ENCODE assay signal across 7 cellular contexts in genomic region chr3:131794766-131795381, GRCh38.
A peak's percentile ranks its signal among the peaks of the same experiment; 100 is the strongest.
DNase-seq lines count a peak whose midpoint lies in the region; ATAC-seq, FAIRE-seq and TF ChIP-seq lines count a peak whose summit lies in the region.

No MANE protein-coding gene starts in this region.

- no peak for TF ChIP-seq POLR2A in K562 (conservative IDR thresholded peaks at IDR 0.05)
- TF ChIP-seq POLR2A in spleen (IDR thresholded peaks at IDR 0.05) = no peak

- H3K4me1 ChIP-seq in K562 (replicated peaks in 1 of 2; ENCODE audit: control insufficient read depth in 2 of 2, insufficient read depth in 2 of 2, low read length in 2 of 2) (peaks cover 0 to 8% of the 10 kb centered on the region in 2 experiments; a peak in 2 of 5 replicates), iPS DF 6.9 (ENCODE audit: control insufficient read depth, insufficient read depth, low read length) (peaks cover 1% of the 10 kb centered on the region; the same call in 1 of the 2 replicates), spleen (peaks cover 0 to 18% (median 5%) of the 10 kb centered on the region in 6 donors)

- CTCF ChIA-PET in K562 (lab: Yijun Ruan, JAX; ENCODE audit: low intra/inter-chr PET ratio) = interaction anchor here (0.8 to 1.7 kb wide), 2 partner anchors 234 to 240 kb away, joined by 3 to 11 read pairs; partner anchors contain the start of gene CPNE4

- no TSS peak for BruUV-seq in K562 (replicated peaks; lab: Mats Ljungman, UMichigan)

- H3K4me3 ChIP-seq in K562 (no peak overlapping the region), iPS DF 6.9 (ENCODE audit: low read length) (no peak overlapping the region), spleen (no peak overlapping the region)

- H3K27ac ChIP-seq in K562 (ENCODE audit: extremely low read depth, low read depth, low read length) = no peak overlapping the region
- no peak overlapping the region for H3K27ac ChIP-seq in iPS DF 6.9 (ENCODE audit: low read length)
- no peak overlapping the region for H3K27ac ChIP-seq in spleen

- no peaks in the 10 kb centered on the region for H3K9me1 ChIP-seq in K562 (ENCODE audit: control insufficient read depth, insufficient read depth, low read length)

- FAIRE-seq in K562 (lab: Jason Lieb, UNC) = peak; percentile 79

- no peaks in the 10 kb centered on the region for H3K79me2 ChIP-seq in K562 (ENCODE audit: control insufficient read depth, insufficient read depth, low read length)

- POLR2A ChIA-PET in K562 (lab: Yijun Ruan, JAX) = no interaction called here

- no peak for TF ChIP-seq EP300 in K562 (IDR thresholded peaks at IDR 0.05; ENCODE audit: low read length)

- DNase-seq in DMS53 (lab: John Stamatoyannopoulos, UW) = peak; percentile 65
- peak; percentile 33 for DNase-seq in NCI-H446 treated with DMSO at 0.1 percent for 48 hours (lab: John Stamatoyannopoulos, UW)
- peak; percentile 30 to 48 (median 44) for DNase-seq in K562 (ENCODE audit: extremely low read depth in 1 of 4, low spot score in 3 of 4)
- peak; percentile 74 for DNase-seq in iPS DF 6.9 (ENCODE audit: low read depth, low spot score)
- no peak for DNase-seq in spleen

- H3K4me2 ChIP-seq in K562 (ENCODE audit: insufficient read depth, low read length) = no peak overlapping the region; the same call in 1 of the 2 replicates

- H3K9ac ChIP-seq in K562 (ENCODE audit: insufficient read depth in 1 of 2, low read depth in 2 of 2, low read length in 2 of 2) = no peak overlapping the region

- intact Hi-C loops in K562 (cut with micrococcal nuclease) (loop anchor here (1.0 to 10.0 kb wide), 3 partner anchors 234 to 600 kb away; no protein-coding TSS in a partner anchor), spleen (cut with DNase I; ENCODE audit: low total_unique reads) (loop anchor here (5.0 kb wide), 1 partner anchor 232 kb away; no protein-coding TSS in a partner anchor)

- no peaks in the 10 kb centered on the region for H3K9me3 ChIP-seq in K562 (replicated peaks; ENCODE audit: control insufficient read depth, insufficient read depth, low read depth, low read length)
- no peaks in the 10 kb centered on the region for H3K9me3 ChIP-seq in iPS DF 6.9 (ENCODE audit: control insufficient read depth, insufficient read depth, low read length)
- no peaks in the 10 kb centered on the region for H3K9me3 ChIP-seq in spleen

- ATAC-seq in GM19023 (IDR thresholded peaks at IDR 0.05; ENCODE audit: unreplicated experiment) = peak; percentile 60
- ATAC-seq in HG03175 (IDR thresholded peaks at IDR 0.05; ENCODE audit: unreplicated experiment) = peak; percentile 75
- ATAC-seq in K562 = peak; percentile 95

- H3K36me3 ChIP-seq in K562 (ENCODE audit: control insufficient read depth, insufficient read depth, low read length) (no peaks in the 10 kb centered on the region), iPS DF 6.9 (ENCODE audit: control insufficient read depth, insufficient read depth, low read length) (no peaks in the 10 kb centered on the region), spleen (no peaks in the 10 kb centered on the region)

- in situ Hi-C loops in K562 (cut with MboI) = loop anchor here (10.0 to 25.0 kb wide), 2 partner anchors 230 to 592 kb away; no protein-coding TSS in a partner anchor

- H3K27me3 ChIP-seq in K562 (ENCODE audit: control insufficient read depth in 2 of 2, insufficient read depth in 2 of 2, low read length in 2 of 2) (no peaks in the 10 kb centered on the region), iPS DF 6.9 (ENCODE audit: control insufficient read depth, insufficient read depth, low read length) (no peaks in the 10 kb centered on the region), spleen (replicated peaks in 1 of 7) (peaks cover 0 to 13% (median 0%) of the 10 kb centered on the region in 7 donors)

- TF ChIP-seq CTCF in K562 (IDR thresholded peaks at IDR 0.05 in 2 of 3, conservative IDR thresholded peaks at IDR 0.05 in 1 of 3; ENCODE audit: insufficient read depth in 2 of 3, low read depth in 1 of 3, low read length in 3 of 3) (peak; percentile 68 to 98 (median 89)), spleen (IDR thresholded peaks at IDR 0.05 in 8 of 11, conservative IDR thresholded peaks at IDR 0.05 in 3 of 11) (peak; percentile 62 to 89 (median 80))

- no peak overlapping the region; the same call in 1 of the 2 replicates for H2AFZ ChIP-seq in K562 (ENCODE audit: low read depth, low read length)

- WGBS in K562 (ENCODE audit: insufficient coverage, low coverage, missing lambda C conversion rate) = 0% methylated on average over 4 of the region's 5 CpGs
- no CpG with 5 or more reads among the region's 5 CpGs for WGBS in iPS DF 6.9 (ENCODE audit: insufficient coverage, insufficient read length)
- 35 to 42% (median 38%) methylated on average over 5 of the region's 5 CpGs for WGBS in spleen, 5 donors

- no peaks in the 10 kb centered on the region; the same call in 1 of the 2 replicates for H4K20me1 ChIP-seq in K562 (replicated peaks; ENCODE audit: control insufficient read depth, insufficient read depth, low read length)

- peak; percentile 52 to 70 for TF ChIP-seq RAD21 in K562 (CRISPR knock-in tag; conservative IDR thresholded peaks at IDR 0.05 in 1 of 2, IDR thresholded peaks at IDR 0.05 in 1 of 2)

TF ChIP-seq in K562, 482 proteins besides CTCF, POLR2A, EP300 and RAD21 (continues in another document):
- TF ChIP-seq NELFE (IDR thresholded peaks at IDR 0.05; ENCODE audit: insufficient read depth, insufficient read length) (no peak), RBFOX2 (IDR thresholded peaks at IDR 0.05; ENCODE audit: low read depth, low read length) (no peak), ZNF124 (CRISPR knock-in tag; IDR thresholded peaks at IDR 0.05) (no peak), TRIM28 (IDR thresholded peaks at IDR 0.05) (no peak), FOXJ2 (tag; IDR thresholded peaks at IDR 0.05) (peak; percentile 27; the same call in 1 of the 2 replicates), GATAD2B (IDR thresholded peaks at IDR 0.05; ENCODE audit: borderline replicate concordance) (no peak), ZNF133 (CRISPR knock-in tag; IDR thresholded peaks at IDR 0.05) (no peak), YBX1 (IDR thresholded peaks at IDR 0.05) (no peak), ZNF436 (CRISPR knock-in tag; IDR thresholded peaks at IDR 0.05) (no peak), HDAC1 (IDR thresholded peaks at IDR 0.05) (no peak), ZNF76 (CRISPR knock-in tag; IDR thresholded peaks at IDR 0.05; ENCODE audit: borderline replicate concordance) (no peak), CBX2 (IDR thresholded peaks at IDR 0.05; ENCODE audit: insufficient read depth, low read length, poor library complexity, severe bottlenecking) (no peak), MTA2 (IDR thresholded peaks at IDR 0.05; ENCODE audit: low read depth) (no peak), ZNF134 (CRISPR knock-in tag; conservative IDR thresholded peaks at IDR 0.05) (no peak), SMC3 (conservative IDR thresholded peaks at IDR 0.05; ENCODE audit: insufficient read depth, low read depth, low read length) (peak; percentile 54), ADNP (tag; IDR thresholded peaks at IDR 0.05) (no peak)
- TF ChIP-seq, protein P1, sequence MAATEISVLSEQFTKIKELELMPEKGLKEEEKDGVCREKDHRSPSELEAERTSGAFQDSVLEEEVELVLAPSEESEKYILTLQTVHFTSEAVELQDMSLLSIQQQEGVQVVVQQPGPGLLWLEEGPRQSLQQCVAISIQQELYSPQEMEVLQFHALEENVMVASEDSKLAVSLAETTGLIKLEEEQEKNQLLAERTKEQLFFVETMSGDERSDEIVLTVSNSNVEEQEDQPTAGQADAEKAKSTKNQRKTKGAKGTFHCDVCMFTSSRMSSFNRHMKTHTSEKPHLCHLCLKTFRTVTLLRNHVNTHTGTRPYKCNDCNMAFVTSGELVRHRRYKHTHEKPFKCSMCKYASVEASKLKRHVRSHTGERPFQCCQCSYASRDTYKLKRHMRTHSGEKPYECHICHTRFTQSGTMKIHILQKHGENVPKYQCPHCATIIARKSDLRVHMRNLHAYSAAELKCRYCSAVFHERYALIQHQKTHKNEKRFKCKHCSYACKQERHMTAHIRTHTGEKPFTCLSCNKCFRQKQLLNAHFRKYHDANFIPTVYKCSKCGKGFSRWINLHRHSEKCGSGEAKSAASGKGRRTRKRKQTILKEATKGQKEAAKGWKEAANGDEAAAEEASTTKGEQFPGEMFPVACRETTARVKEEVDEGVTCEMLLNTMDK (IDR thresholded peaks at IDR 0.05; ENCODE audit: borderline replicate concordance, insufficient read depth, low read depth, low read length, poor library complexity, severe bottlenecking) = peak; percentile 59
- TF ChIP-seq, protein P2, sequence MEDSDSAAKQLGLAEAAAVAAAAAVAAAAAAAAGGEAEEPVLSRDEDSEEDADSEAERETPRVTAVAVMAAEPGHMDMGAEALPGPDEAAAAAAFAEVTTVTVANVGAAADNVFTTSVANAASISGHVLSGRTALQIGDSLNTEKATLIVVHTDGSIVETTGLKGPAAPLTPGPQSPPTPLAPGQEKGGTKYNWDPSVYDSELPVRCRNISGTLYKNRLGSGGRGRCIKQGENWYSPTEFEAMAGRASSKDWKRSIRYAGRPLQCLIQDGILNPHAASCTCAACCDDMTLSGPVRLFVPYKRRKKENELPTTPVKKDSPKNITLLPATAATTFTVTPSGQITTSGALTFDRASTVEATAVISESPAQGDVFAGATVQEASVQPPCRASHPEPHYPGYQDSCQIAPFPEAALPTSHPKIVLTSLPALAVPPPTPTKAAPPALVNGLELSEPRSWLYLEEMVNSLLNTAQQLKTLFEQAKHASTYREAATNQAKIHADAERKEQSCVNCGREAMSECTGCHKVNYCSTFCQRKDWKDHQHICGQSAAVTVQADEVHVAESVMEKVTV (CRISPR knock-in tag; IDR thresholded peaks at IDR 0.05) = peak; percentile 33; the same call in 1 of the 2 replicates
- TF ChIP-seq, protein P3, sequence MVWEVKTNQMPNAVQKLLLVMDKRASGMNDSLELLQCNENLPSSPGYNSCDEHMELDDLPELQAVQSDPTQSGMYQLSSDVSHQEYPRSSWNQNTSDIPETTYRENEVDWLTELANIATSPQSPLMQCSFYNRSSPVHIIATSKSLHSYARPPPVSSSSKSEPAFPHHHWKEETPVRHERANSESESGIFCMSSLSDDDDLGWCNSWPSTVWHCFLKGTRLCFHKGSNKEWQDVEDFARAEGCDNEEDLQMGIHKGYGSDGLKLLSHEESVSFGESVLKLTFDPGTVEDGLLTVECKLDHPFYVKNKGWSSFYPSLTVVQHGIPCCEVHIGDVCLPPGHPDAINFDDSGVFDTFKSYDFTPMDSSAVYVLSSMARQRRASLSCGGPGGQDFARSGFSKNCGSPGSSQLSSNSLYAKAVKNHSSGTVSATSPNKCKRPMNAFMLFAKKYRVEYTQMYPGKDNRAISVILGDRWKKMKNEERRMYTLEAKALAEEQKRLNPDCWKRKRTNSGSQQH (CRISPR knock-in tag; IDR thresholded peaks at IDR 0.05) = no peak
